In genomic region chr14:65332141-65332871, GRCh38 we compare ENCODE assay signal across 16 cellular contexts.
DNase-seq lines count a peak whose midpoint lies in the region; ATAC-seq, FAIRE-seq and TF ChIP-seq lines count a peak whose summit lies in the region.
"Had no signal": no experiment of that assay in that cellular context is flagged by ENCODE, and none has a peak within 500 bp of the region (broad histone marks: within the 10 kb centered on the region; RNA-seq: fewer than 3 reads in every experiment).

No MANE protein-coding gene starts in this region.

- peaks cover 41% of the 10 kb centered on the region for H3F3A ChIP-seq in PC-9 (ENCODE audit: insufficient read depth, low read depth)

- H3K36me3 ChIP-seq in PC-9 (ENCODE audit: low read depth) (no peaks in the 10 kb centered on the region), keratinocyte (ENCODE audit: control insufficient read depth in 2 of 2, extremely low read depth in 1 of 2, insufficient read depth in 2 of 2, low read length in 2 of 2) (no peaks in the 10 kb centered on the region)
- H3K36me3 ChIP-seq: adrenal gland, gastroesophageal sphincter had no signal

- dilution Hi-C loops in keratinocyte (cut with MboI; ENCODE audit: extremely low pct_ligation_motif_present, low sequenced_read_pairs): no loop called here

- H3K4me2 ChIP-seq in PC-9: peak overlapping the region; percentile 23
- no peak overlapping the region for H3K4me2 ChIP-seq in keratinocyte (ENCODE audit: control insufficient read depth, extremely low read depth, insufficient read depth, low read depth, low read length)

- H2AFZ ChIP-seq in PC-9 (0 out of 2 replicates have a peak overlapping the region, but pooled peaks have one; percentile 46), keratinocyte (ENCODE audit: control insufficient read depth, low read length) (peak overlapping the region; percentile 39)

- peak; percentile 39 for ATAC-seq in GM21447 (IDR thresholded peaks at IDR 0.05; ENCODE audit: unreplicated experiment)
- ATAC-seq: gastroesophageal sphincter, left cardiac atrium had no signal

- no peak overlapping the region for H3K27ac Mint-ChIP-seq in activated CD4-positive, alpha-beta T cell treated with anti-CD3 and anti-CD28 coated beads, Interleukin-2, amount 10 ng/mL, durations not matched to agents 24 days and 14 days
- H3K27ac Mint-ChIP-seq in activated T-cell treated with anti-CD3 and anti-CD28 coated beads, Interleukin-2, amount 50 U/mL, for 24 hours: no peak overlapping the region
- H3K27ac Mint-ChIP-seq: CD4-positive, alpha-beta T cell had no signal

- H3K27me3 ChIP-seq in PC-9 (ENCODE audit: insufficient read depth, low read depth) (no peaks in the 10 kb centered on the region), keratinocyte (ENCODE audit: control insufficient read depth, extremely low read depth, insufficient read depth, low read length) (no peaks in the 10 kb centered on the region)
- H3K27me3 ChIP-seq: adrenal gland, gastroesophageal sphincter had no signal

- FAIRE-seq in keratinocyte (lab: Jason Lieb, UNC): peak; percentile 78

- H3K9me3 Mint-ChIP-seq in activated CD4-positive, alpha-beta T cell treated with anti-CD3 and anti-CD28 coated beads, Interleukin-2, amount 10 ng/mL, durations not matched to agents 24 days and 14 days: no peaks in the 10 kb centered on the region
- no peaks in the 10 kb centered on the region for H3K9me3 Mint-ChIP-seq in activated T-cell treated with anti-CD3 and anti-CD28 coated beads, Interleukin-2, amount 50 U/mL, for 24 hours
- H3K9me3 Mint-ChIP-seq: CD4-positive, alpha-beta T cell had no signal

- H3K27ac ChIP-seq in PC-9 (peak overlapping the region; percentile 92), keratinocyte (ENCODE audit: control insufficient read depth, insufficient read depth, low read length) (no peak overlapping the region)
- H3K27ac ChIP-seq: adrenal gland, gastroesophageal sphincter had no signal

- intact Hi-C loops in PC-9 (cut with micrococcal nuclease; ENCODE audit: unreplicated experiment): no loop called here
- intact Hi-C loops in activated CD4-positive, alpha-beta T cell treated with anti-CD3 and anti-CD28 coated beads, Interleukin-2, amount 10 ng/mL, durations not matched to agents 24 days and 14 days (cut with micrococcal nuclease): no loop called here

- DNase-seq in DMS53 treated with DMSO at 0.1 percent for 48 hours (lab: John Stamatoyannopoulos, UW; ENCODE audit: unreplicated experiment) (peak; percentile 1), PC-9 (peak in 1 of 2 experiments; percentile 59), keratinocyte (ENCODE audit: low read depth, low spot score) (no peak), HuH-7.5 (ENCODE audit: low spot score) (no peak), NCI-H446 (lab: John Stamatoyannopoulos, UW) (no peak)
- DNase-seq in activated CD4-positive, alpha-beta T cell treated with anti-CD3 and anti-CD28 coated beads, Interleukin-2, amount 10 ng/mL, durations not matched to agents 24 days and 14 days: no peak
- DNase-seq in activated T-cell treated with anti-CD3 and anti-CD28 coated beads, Interleukin-2, amount 50 U/mL, for 24 hours: no peak
- DNase-seq: adrenal gland; CD4-positive, alpha-beta T cell; left cardiac atrium; NCI-H774; stimulated activated CD4-positive, alpha-beta T cell treated with anti-CD3 and anti-CD28 coated beads, Interleukin-12 subunit alpha, Interleukin-12 subunit beta, amount 100 ng/mL, for 4 hours; stimulated activated CD8-positive, alpha-beta memory T cell treated with anti-CD3 and anti-CD28 coated beads, Interleukin-4, amount 100 ng/mL, for 48 hours had no signal

- POLR2A ChIA-PET in PC-9 (lab: Charles Lee; ENCODE audit: unreplicated experiment): interaction anchor here (0.6 kb wide), 2 partner anchors 14 to 102 kb away, joined by 3 read pairs; no protein-coding TSS in a partner anchor

- no TSS peak for BruUV-seq in PC-9 (replicated peaks; lab: Mats Ljungman, UMichigan)

- no peaks in the 10 kb centered on the region for H3K79me2 ChIP-seq in PC-9 (ENCODE audit: low read depth)
- H3K79me2 ChIP-seq in keratinocyte (ENCODE audit: control insufficient read depth, insufficient read depth, low read length): no peaks in the 10 kb centered on the region

- H3K36me3 Mint-ChIP-seq in activated CD4-positive, alpha-beta T cell treated with anti-CD3 and anti-CD28 coated beads, Interleukin-2, amount 10 ng/mL, durations not matched to agents 24 days and 14 days (ENCODE audit: low read depth): peaks cover 9% of the 10 kb centered on the region
- H3K36me3 Mint-ChIP-seq in activated T-cell treated with anti-CD3 and anti-CD28 coated beads, Interleukin-2, amount 50 U/mL, for 24 hours (ENCODE audit: low read depth): peaks cover 5% of the 10 kb centered on the region

- H3K9ac ChIP-seq in keratinocyte (ENCODE audit: control insufficient read depth, extremely low read depth, insufficient read depth, low read length): no peak overlapping the region

- TF ChIP-seq CTCF in PC-9 (conservative IDR thresholded peaks at IDR 0.05) (no peak), keratinocyte (optimal IDR thresholded peaks at IDR 0.05 in 1 of 3, IDR thresholded peaks at IDR 0.05 in 1 of 3, conservative IDR thresholded peaks at IDR 0.05 in 1 of 3; ENCODE audit: extremely low read depth in 1 of 3, insufficient read depth in 2 of 3, low read length in 3 of 3) (no peak)

- H3K9me2 ChIP-seq in PC-9 (ENCODE audit: insufficient read depth): no peaks in the 10 kb centered on the region

- H3K4me1 ChIP-seq in PC-9 (replicated peaks; ENCODE audit: insufficient read depth): peaks cover 58% of the 10 kb centered on the region
- peaks cover 41% of the 10 kb centered on the region for H3K4me1 ChIP-seq in keratinocyte (ENCODE audit: control insufficient read depth, extremely low read depth, insufficient read depth, low read length)
- H3K4me1 ChIP-seq: adrenal gland had no signal

- H3K9me1 ChIP-seq in keratinocyte (ENCODE audit: control insufficient read depth, extremely low read depth, insufficient read depth, low read length): no peaks in the 10 kb centered on the region

- CTCF ChIA-PET in PC-9 (lab: Charles Lee): interaction anchor here (0.7 kb wide), 1 partner anchor 94 kb away, joined by 3 read pairs; no protein-coding TSS in a partner anchor

- H3K4me3 ChIP-seq in PC-9: no peak overlapping the region
- H3K4me3 ChIP-seq in keratinocyte (ENCODE audit: control insufficient read depth in 2 of 3, extremely low read depth in 1 of 3, insufficient read depth in 2 of 3, low read depth in 1 of 3, low read length in 3 of 3): no peak overlapping the region
- H3K4me3 ChIP-seq: adrenal gland, gastroesophageal sphincter had no signal

- H4K20me1 ChIP-seq in PC-9 (ENCODE audit: insufficient read depth) (no peaks in the 10 kb centered on the region), keratinocyte (ENCODE audit: control insufficient read depth, extremely low read depth, insufficient read depth, low read length) (no peaks in the 10 kb centered on the region)

- peaks cover 45% of the 10 kb centered on the region for H3K4me1 Mint-ChIP-seq in activated CD4-positive, alpha-beta T cell treated with anti-CD3 and anti-CD28 coated beads, Interleukin-2, amount 10 ng/mL, durations not matched to agents 24 days and 14 days
- peaks cover 40% of the 10 kb centered on the region for H3K4me1 Mint-ChIP-seq in activated T-cell treated with anti-CD3 and anti-CD28 coated beads, Interleukin-2, amount 50 U/mL, for 24 hours (ENCODE audit: low read depth)

- H3K9me3 ChIP-seq in PC-9 (ENCODE audit: insufficient read depth, low read depth) (0 out of 2 replicates have a peak, but pooled peaks cover 3% of the 10 kb centered on the region), keratinocyte (ENCODE audit: control insufficient read depth, low read depth, low read length) (no peaks in the 10 kb centered on the region)
- H3K9me3 ChIP-seq: adrenal gland, gastroesophageal sphincter had no signal

- H3K27me3 Mint-ChIP-seq in activated CD4-positive, alpha-beta T cell treated with anti-CD3 and anti-CD28 coated beads, Interleukin-2, amount 10 ng/mL, durations not matched to agents 24 days and 14 days: no peaks in the 10 kb centered on the region
- no peaks in the 10 kb centered on the region for H3K27me3 Mint-ChIP-seq in activated T-cell treated with anti-CD3 and anti-CD28 coated beads, Interleukin-2, amount 50 U/mL, for 24 hours
- H3K27me3 Mint-ChIP-seq: CD4-positive, alpha-beta T cell had no signal

- H3K4me3 Mint-ChIP-seq in activated CD4-positive, alpha-beta T cell treated with anti-CD3 and anti-CD28 coated beads, Interleukin-2, amount 10 ng/mL, durations not matched to agents 24 days and 14 days: no peak overlapping the region
- no peak overlapping the region for H3K4me3 Mint-ChIP-seq in activated T-cell treated with anti-CD3 and anti-CD28 coated beads, Interleukin-2, amount 50 U/mL, for 24 hours
- H3K4me3 Mint-ChIP-seq: CD4-positive, alpha-beta T cell; neural crest cell had no signal
